In the genomic region with DNA sequence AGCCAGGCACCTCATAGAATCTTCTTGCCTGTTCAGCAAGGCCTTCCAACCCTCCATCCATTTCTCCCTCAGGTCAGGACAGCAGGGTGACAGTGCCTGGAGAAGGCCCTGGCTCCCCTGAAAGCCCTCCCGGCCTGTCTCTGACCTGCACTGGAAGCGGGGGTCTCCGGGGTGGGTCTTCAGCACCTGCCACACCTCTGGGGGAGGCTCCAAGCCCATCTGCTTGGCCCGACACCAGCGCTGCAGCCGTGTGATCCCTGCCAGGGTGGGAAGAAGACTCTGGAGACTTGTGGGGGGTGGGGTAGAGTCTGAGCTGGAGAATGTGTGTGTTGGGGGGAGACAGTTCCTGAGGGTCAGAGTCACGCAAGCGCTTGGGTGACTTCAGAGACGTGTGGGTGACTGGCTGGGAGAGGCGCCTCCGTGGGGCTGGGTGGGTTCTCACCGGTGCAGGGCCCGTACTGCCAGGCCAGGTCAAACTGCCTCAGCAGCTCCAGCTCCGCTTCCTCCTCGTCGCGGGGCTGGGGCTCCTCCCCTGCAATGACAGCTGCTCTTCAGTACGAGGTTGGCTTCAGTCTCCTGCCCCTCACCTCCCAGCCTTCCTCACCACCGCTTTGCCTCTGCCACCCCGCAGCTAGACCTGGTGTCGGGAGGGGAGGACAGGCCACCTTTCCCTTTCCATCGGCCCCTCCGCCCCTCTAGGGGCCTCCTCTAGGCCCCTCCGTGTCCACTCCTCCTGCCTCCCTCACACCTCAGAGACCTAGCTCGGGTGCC, we compare ENCODE assay signal across 8 cellular contexts. TPM values are rescaled to one million over a fixed set of nuclear protein-coding genes. Genes with fewer than 3 reads are reported as not detected.
DNase-seq lines count a peak whose midpoint lies in the region; ATAC-seq and TF ChIP-seq lines count a peak whose summit lies in the region.

No MANE protein-coding gene starts in this region.

- H3K36me3 Mint-ChIP-seq in activated B cell treated with CpG ODN at 0.5 μM for 24 hours (ENCODE audit: low read depth), result peaks cover 13% of the 10 kb centered on the region

- H3K79me2 ChIP-seq in DOHH2 (ENCODE audit: control insufficient read depth, low read length) (peaks cover 48% of the 10 kb centered on the region), MM.1S (ENCODE audit: low read length) (peaks cover 8% of the 10 kb centered on the region; the same call in 1 of the 2 replicates)

- H3K4me3 Mint-ChIP-seq in activated B cell treated with CpG ODN at 0.5 μM for 24 hours, result peak overlapping the region; percentile 95

- H3K9ac ChIP-seq in MM.1S (ENCODE audit: low read length), result peak overlapping the region; percentile 90

- H3K9me3 ChIP-seq in DOHH2 (ENCODE audit: control insufficient read depth, insufficient read depth, low read length) (no peaks in the 10 kb centered on the region), MM.1S (replicated peaks; ENCODE audit: insufficient read depth, low read length) (no peaks in the 10 kb centered on the region)

- H3K27me3 Mint-ChIP-seq in activated B cell treated with CpG ODN at 0.5 μM for 24 hours, result no peaks in the 10 kb centered on the region

- ATAC-seq in GM21423 (IDR thresholded peaks at IDR 0.05; ENCODE audit: unreplicated experiment) (peak; percentile 8), activated B cell treated with CpG ODN at 0.5 μM for 24 hours (ENCODE audit: low read depth) (peak; percentile 35)

- H3K9me3 Mint-ChIP-seq in activated B cell treated with CpG ODN at 0.5 μM for 24 hours, result no peaks in the 10 kb centered on the region

- TF ChIP-seq CTCF in DOHH2 (IDR thresholded peaks at IDR 0.05; ENCODE audit: low read depth, low read length, poor library complexity, severe bottlenecking), result no peak
- no peak for TF ChIP-seq CTCF in MM.1S (IDR thresholded peaks at IDR 0.05; ENCODE audit: low read length)
- no peak for TF ChIP-seq CTCF in activated B cell treated with CpG ODN at 0.5 μM for 24 hours (IDR thresholded peaks at IDR 0.05)

- peak; percentile 81 for DNase-seq in MM.1S
- no peak for DNase-seq in activated B cell treated with CpG ODN at 0.5 μM for 24 hours
- peak; percentile 58 for DNase-seq in glomerular visceral epithelial cell (ENCODE audit: extremely low spot score)
- peak; percentile 87 for DNase-seq in posterior vena cava (ENCODE audit: low spot score)
- no peak for DNase-seq in anterior cingulate cortex (lab: John Stamatoyannopoulos, UW)
- no peak for DNase-seq in inferior parietal cortex (ENCODE audit: extremely low spot score)

- H3K9me2 ChIP-seq in DOHH2 (replicated peaks; ENCODE audit: control insufficient read depth, low read length) (no peaks in the 10 kb centered on the region), MM.1S (replicated peaks; ENCODE audit: insufficient read depth, low read length) (no peaks in the 10 kb centered on the region)

- CTCF ChIA-PET in activated B cell treated with CpG ODN at 0.5 μM for 24 hours (lab: Charles Lee), result interaction anchor here (0.7 to 10.1 kb wide), 12 partner anchors 7 to 234 kb away, joined by 3 to 735 read pairs (median 6); partner anchors contain the start of genes ANKRD13D, CLCF1, KDM2A and PPP1CA

- H3K27ac Mint-ChIP-seq in activated B cell treated with CpG ODN at 0.5 μM for 24 hours, result peak overlapping the region; percentile 99

- intact Hi-C loops in activated B cell treated with CpG ODN at 0.5 μM for 24 hours (cut with micrococcal nuclease) (loop anchor here (1.0 to 10.0 kb wide), 15 partner anchors 21 to 362 kb away; partner anchors contain the start of genes AIP, ANKRD13D, CDK2AP2 and CLCF1), posterior vena cava (cut with DNase I) (no loop called here)

- POLR2A ChIA-PET in activated B cell treated with CpG ODN at 0.5 μM for 24 hours (lab: Charles Lee), result interaction anchor here (0.5 to 26.3 kb wide), 47 partner anchors 8 to 1690 kb away, joined by 3 to 1307 read pairs (median 9); partner anchors contain the start of genes AIP, ANKRD13D, CLCF1 and CORO1B

- peak overlapping the region; percentile 99 for H3K27ac ChIP-seq in DOHH2 (ENCODE audit: low read depth, low read length)
- peak overlapping the region; percentile 99 for H3K27ac ChIP-seq in MM.1S (ENCODE audit: low read length)

- H3K4me2 ChIP-seq in DOHH2 (ENCODE audit: low read length) (peak overlapping the region; percentile 97), MM.1S (ENCODE audit: low read depth, low read length) (peak overlapping the region; percentile 98)

- H3F3A ChIP-seq in DOHH2 (ENCODE audit: control insufficient read depth, insufficient read depth) (peaks cover 31% of the 10 kb centered on the region), MM.1S (ENCODE audit: insufficient read depth, low read length) (peaks cover 26% of the 10 kb centered on the region)

- H3K27me3 ChIP-seq in DOHH2 (ENCODE audit: control insufficient read depth, low read length) (no peaks in the 10 kb centered on the region), MM.1S (replicated peaks; ENCODE audit: insufficient read depth, low read length) (no peaks in the 10 kb centered on the region)

- H3K4me3 ChIP-seq in DOHH2 (ENCODE audit: low read length), result peak overlapping the region; percentile 92
- peak overlapping the region; percentile 91 for H3K4me3 ChIP-seq in MM.1S (ENCODE audit: low read length)

- H4K20me1 ChIP-seq in DOHH2 (ENCODE audit: control insufficient read depth, insufficient read depth, low read depth, low read length) (no peaks in the 10 kb centered on the region), MM.1S (ENCODE audit: insufficient read depth, low read length) (no peaks in the 10 kb centered on the region)

- H3K4me1 ChIP-seq in DOHH2 (ENCODE audit: control insufficient read depth, low read length), result peaks cover 81% of the 10 kb centered on the region
- H3K4me1 ChIP-seq in MM.1S (ENCODE audit: low read length), result peaks cover 36% of the 10 kb centered on the region

- H3K4me1 Mint-ChIP-seq in activated B cell treated with CpG ODN at 0.5 μM for 24 hours, result peaks cover 89% of the 10 kb centered on the region

- H3K36me3 ChIP-seq in DOHH2 (ENCODE audit: control insufficient read depth, low read length), result peaks cover 33% of the 10 kb centered on the region
- no peaks in the 10 kb centered on the region for H3K36me3 ChIP-seq in MM.1S (replicated peaks; ENCODE audit: insufficient read depth, low read length)

- H2AFZ ChIP-seq in MM.1S (ENCODE audit: low read length), result peak overlapping the region; percentile 83

RNA-seq across cellular contexts. Expression of gene POLD4, which starts 0.6 kb away (rescaled TPM):
- 166 and 169 TPM in 2 replicates for total RNA-seq in activated B cell treated with CpG ODN at 0.5 μM for 24 hours
- 10 to 100 TPM; 56.1 to 60.9 TPM for total RNA-seq in posterior vena cava

RNA-seq across cellular contexts. Expression of gene CLCF1, which starts 20.7 kb away (rescaled TPM):
- total RNA-seq in activated B cell treated with CpG ODN at 0.5 μM for 24 hours (28.2 and 30.7 TPM in 2 replicates), posterior vena cava (10 to 100 TPM; 10.0 to 15.2 TPM)

RNA-seq across cellular contexts. Expression of gene RAD9A, which starts 39.1 kb away (rescaled TPM):
- total RNA-seq in activated B cell treated with CpG ODN at 0.5 μM for 24 hours, result 30.4 and 35.2 TPM in 2 replicates
- 10 to 100 TPM; 10.3 to 11.4 TPM for total RNA-seq in posterior vena cava

RNA-seq across cellular contexts. Expression of gene PPP1CA, which starts 48.9 kb away (rescaled TPM):
- total RNA-seq in activated B cell treated with CpG ODN at 0.5 μM for 24 hours (349 and 354 TPM in 2 replicates), posterior vena cava (10 to 100 TPM; 62.1 to 70.6 TPM)

RNA-seq across cellular contexts. Expression of gene SSH3, which starts 49.4 kb away (rescaled TPM):
- total RNA-seq in activated B cell treated with CpG ODN at 0.5 μM for 24 hours (5.1 and 7.7 TPM in 2 replicates), posterior vena cava (10 to 100 TPM; 23.5 to 26.2 TPM)

Comparison
In these comparisons a context has a peak if more than half of its experiments do, and no peak if none do; other contexts are left out.
1. DNase-seq: peak in MM.1S (single experiment), glomerular visceral epithelial cell (single experiment) and posterior vena cava (single experiment); none in activated B cell treated with CpG ODN at 0.5 μM for 24 hours (single experiment), anterior cingulate cortex (0 of 58) and inferior parietal cortex (single experiment).